Comparison of ENCODE assay signal across 16 cellular contexts in the genomic region with DNA sequence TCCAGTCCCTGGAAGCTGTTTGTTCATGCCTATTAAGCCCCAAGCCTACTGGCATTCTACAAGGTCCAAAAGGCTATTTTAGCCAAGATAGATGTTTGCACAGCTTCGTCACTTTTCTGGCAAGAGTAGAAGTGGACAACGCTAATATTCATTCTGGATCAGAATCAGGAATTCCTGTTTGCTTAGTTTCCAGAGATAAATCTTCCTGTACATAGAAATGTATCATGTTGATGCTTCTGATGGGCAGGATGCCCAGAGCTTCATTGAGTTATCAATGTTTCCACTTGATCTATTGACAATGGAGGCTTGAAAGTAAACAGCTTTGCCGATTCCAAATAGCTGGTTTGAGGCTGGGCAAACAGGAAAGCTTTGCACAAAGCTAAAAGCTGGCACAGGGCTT.
DNase-seq lines count a peak whose midpoint lies in the region; ATAC-seq lines count a peak whose summit lies in the region.
"Had no signal": no experiment of that assay in that cellular context is flagged by ENCODE, and none has a peak within 500 bp of the region (broad histone marks: within the 10 kb centered on the region; RNA-seq: fewer than 3 reads in every experiment).

No MANE protein-coding gene starts in this region.

- POLR2A ChIA-PET in activated CD4-positive, alpha-beta memory T cell treated with anti-CD3 and anti-CD28 coated beads for 36 hours (lab: Charles Lee) = no interaction called here

- DNase-seq in DMS153 treated with DMSO at 0.1 percent for 48 hours (lab: John Stamatoyannopoulos, UW; ENCODE audit: unreplicated experiment) (peak; percentile 91), NCI-H2029 treated with DMSO at 0.1 percent for 48 hours (lab: John Stamatoyannopoulos, UW) (peak; percentile 85), SHP77 treated with DMSO at 0.1 percent for 48 hours (lab: John Stamatoyannopoulos, UW) (peak; percentile 92), mucosa of gallbladder (ENCODE audit: low spot score) (peak; percentile 90), cortex of kidney (lab: John Stamatoyannopoulos, UW) (no peak), 8988T (no peak)
- no peak for DNase-seq in activated CD4-positive, alpha-beta memory T cell treated with anti-CD3 and anti-CD28 coated beads for 36 hours
- DNase-seq: activated naive CD4-positive, alpha-beta T cell treated with anti-CD3 and anti-CD28 coated beads, Interleukin-2, amount 50 U/mL, for 16 hours; activated T-cell treated with anti-CD3 and anti-CD28 coated beads, Interleukin-2, amount 50 U/mL, for 1 hour; brain microvascular endothelial cell; heart right ventricle; mesenchymal stem cell; stimulated activated CD4-positive, alpha-beta T cell treated with anti-CD3 and anti-CD28 coated beads, Interleukin-1b, Interleukin-23, amount 100 ng/mL, for 48 hours had no signal

- no peaks in the 10 kb centered on the region for H3K36me3 Mint-ChIP-seq in activated CD4-positive, alpha-beta memory T cell treated with anti-CD3 and anti-CD28 coated beads for 36 hours
- H3K36me3 Mint-ChIP-seq: neural progenitor cell had no signal

- H3K9me3 Mint-ChIP-seq in activated CD4-positive, alpha-beta memory T cell treated with anti-CD3 and anti-CD28 coated beads for 36 hours = peaks cover 5% of the 10 kb centered on the region

- H3K4me3 Mint-ChIP-seq in activated CD4-positive, alpha-beta memory T cell treated with anti-CD3 and anti-CD28 coated beads for 36 hours = no peak overlapping the region
- H3K4me3 Mint-ChIP-seq: neural progenitor cell had no signal

- no peaks in the 10 kb centered on the region for H3K27me3 Mint-ChIP-seq in activated CD4-positive, alpha-beta memory T cell treated with anti-CD3 and anti-CD28 coated beads for 36 hours

- H3K27ac Mint-ChIP-seq in activated CD4-positive, alpha-beta memory T cell treated with anti-CD3 and anti-CD28 coated beads for 36 hours = no peak overlapping the region
- H3K27ac Mint-ChIP-seq: neural progenitor cell had no signal

- ATAC-seq in HG02798 (IDR thresholded peaks at IDR 0.05; ENCODE audit: poor library complexity, unreplicated experiment) = no peak
- ATAC-seq: heart right ventricle, sciatic nerve had no signal

- H3K4me1 Mint-ChIP-seq in activated CD4-positive, alpha-beta memory T cell treated with anti-CD3 and anti-CD28 coated beads for 36 hours (ENCODE audit: low read depth) = no peaks in the 10 kb centered on the region
- H3K4me1 Mint-ChIP-seq: neural progenitor cell had no signal

- intact Hi-C loops in activated CD4-positive, alpha-beta memory T cell treated with anti-CD3 and anti-CD28 coated beads for 36 hours (cut with micrococcal nuclease) = no loop called here

- CTCF ChIA-PET in activated CD4-positive, alpha-beta memory T cell treated with anti-CD3 and anti-CD28 coated beads for 36 hours (lab: Charles Lee) = no interaction called here

Comparison
In these comparisons a context has a peak if more than half of its experiments do, and no peak if none do; other contexts are left out.
1. DNase-seq: peak in DMS153 treated with DMSO at 0.1 percent for 48 hours (single experiment), NCI-H2029 treated with DMSO at 0.1 percent for 48 hours (single experiment), SHP77 treated with DMSO at 0.1 percent for 48 hours (single experiment) and mucosa of gallbladder (single experiment); none in cortex of kidney (single experiment), activated CD4-positive, alpha-beta memory T cell treated with anti-CD3 and anti-CD28 coated beads for 36 hours (single experiment) and 8988T (single experiment).